25 cellular contexts compared by ENCODE assay signal in the genomic region with DNA sequence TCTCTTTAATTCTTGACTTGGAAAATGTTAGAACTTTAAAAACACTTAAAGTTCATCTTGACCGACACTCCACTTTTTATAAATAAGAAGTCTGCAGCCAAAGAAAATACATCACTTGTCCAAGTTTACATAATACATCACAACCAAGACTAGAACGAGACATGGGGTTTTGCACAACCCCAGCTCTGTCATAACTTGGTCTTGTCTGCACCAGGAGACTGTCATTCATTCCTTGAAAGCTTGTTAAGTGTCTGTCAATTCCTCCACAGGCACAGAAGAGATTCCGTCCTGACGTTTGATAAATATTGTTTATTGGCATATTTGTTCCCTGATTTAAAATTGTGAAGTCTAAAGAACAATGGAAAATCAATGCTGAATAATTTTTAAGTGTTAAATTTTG.
DNase-seq lines count a peak whose midpoint lies in the region; TF ChIP-seq lines count a peak whose summit lies in the region.
"Had no signal": no experiment of that assay in that cellular context is flagged by ENCODE, and none has a peak within 500 bp of the region (broad histone marks: within the 10 kb centered on the region; RNA-seq: fewer than 3 reads in every experiment).

No MANE protein-coding gene starts in this region.

- no peak overlapping the region for H3K4me3 Mint-ChIP-seq in nephron
- H3K4me3 Mint-ChIP-seq: activated CD8-positive, alpha-beta T cell treated with anti-CD3 and anti-CD28 coated beads, Interleukin-2, amount 10 ng/mL, durations not matched to agents 7 days and 5 days; activated naive CD4-positive, alpha-beta T cell treated with anti-CD3 and anti-CD28 coated beads for 36 hours; CD8-positive, alpha-beta T cell; naive thymus-derived CD4-positive, alpha-beta T cell had no signal

- H3K27me3 Mint-ChIP-seq in nephron (ENCODE audit: low read depth), result no peaks in the 10 kb centered on the region

- DNase-seq in MG63 (peak; percentile 8), astrocyte of the hippocampus (ENCODE audit: low read depth, low spot score) (peak; percentile 37), fibroblast of peridontal ligament (ENCODE audit: extremely low read depth) (peak; percentile 71), DMS 273 (lab: John Stamatoyannopoulos, UW; ENCODE audit: unreplicated experiment) (no peak), epidermal melanocyte (ENCODE audit: insufficient read length, low spot score) (no peak)
- DNase-seq in central memory CD4-positive, alpha-beta T cell, result no peak
- DNase-seq: activated CD4-positive, alpha-beta T cell treated with anti-CD3 and anti-CD28 coated beads for 4 hours; activated CD8-positive, alpha-beta T cell treated with anti-CD3 and anti-CD28 coated beads, Interleukin-2, amount 10 ng/mL, durations not matched to agents 7 days and 5 days; activated naive CD4-positive, alpha-beta T cell treated with anti-CD3 and anti-CD28 coated beads for 36 hours; BE2C; CD8-positive, alpha-beta T cell; DMS 273 treated with DMSO at 0.1 percent for 48 hours; effector CD8-positive, alpha-beta T cell; erythroblast; GOT3; islet precursor cell; naive thymus-derived CD4-positive, alpha-beta T cell; NCI-H1417 treated with DMSO at 0.1 percent for 48 hours; SJCRH30; stimulated activated naive CD4-positive, alpha-beta T cell treated with Interleukin-2 at 50 U/mL for 16 hours; SW 1271 had no signal

- no peaks in the 10 kb centered on the region for H3K27me3 ChIP-seq in MG63
- H3K27me3 ChIP-seq: BE2C, breast epithelium, SJCRH30 had no signal

- no peak overlapping the region for H3K4me3 ChIP-seq in MG63
- H3K4me3 ChIP-seq: breast epithelium, coronary artery, SJCRH30, smooth muscle cell had no signal

- no peak for TF ChIP-seq CTCF in nephron (IDR thresholded peaks at IDR 0.05; ENCODE audit: unreplicated experiment in 3 of 3)

- no peaks in the 10 kb centered on the region for H3K9me3 ChIP-seq in MG63
- H3K9me3 ChIP-seq: BE2C, breast epithelium, SJCRH30 had no signal

- peaks cover 21% of the 10 kb centered on the region for H3K4me1 Mint-ChIP-seq in nephron

- H3K36me3 ChIP-seq in MG63, result no peaks in the 10 kb centered on the region
- H3K36me3 ChIP-seq: BE2C, breast epithelium, SJCRH30 had no signal

- H3K9me3 Mint-ChIP-seq in nephron, result no peaks in the 10 kb centered on the region
- H3K9me3 Mint-ChIP-seq: activated naive CD4-positive, alpha-beta T cell treated with anti-CD3 and anti-CD28 coated beads for 36 hours; CD8-positive, alpha-beta T cell; naive thymus-derived CD4-positive, alpha-beta T cell had no signal

- no peaks in the 10 kb centered on the region for H3K36me3 Mint-ChIP-seq in nephron (ENCODE audit: low read depth)
- H3K36me3 Mint-ChIP-seq: CD8-positive, alpha-beta T cell; naive thymus-derived CD4-positive, alpha-beta T cell had no signal

- H3K27ac Mint-ChIP-seq in nephron, result peak overlapping the region in 2 of 3 experiments; percentile 4
- H3K27ac Mint-ChIP-seq: activated CD8-positive, alpha-beta T cell treated with anti-CD3 and anti-CD28 coated beads, Interleukin-2, amount 10 ng/mL, durations not matched to agents 7 days and 5 days; activated naive CD4-positive, alpha-beta T cell treated with anti-CD3 and anti-CD28 coated beads for 36 hours; CD8-positive, alpha-beta T cell; naive thymus-derived CD4-positive, alpha-beta T cell had no signal

Comparison
In these comparisons a context has a peak if more than half of its experiments do, and no peak if none do; other contexts are left out.
1. DNase-seq: peak in MG63 (single experiment), astrocyte of the hippocampus (single experiment) and fibroblast of peridontal ligament (single experiment); none in DMS 273 (single experiment), epidermal melanocyte (single experiment) and central memory CD4-positive, alpha-beta T cell (single experiment).